23 cellular contexts compared by ENCODE assay signal in genomic region chr3:40583691-40584090, GRCh38.
"Had no signal": no experiment of that assay in that cellular context is flagged by ENCODE, and none has a peak within 500 bp of the region (broad histone marks: within the 10 kb centered on the region; RNA-seq: fewer than 3 reads in every experiment).

No MANE protein-coding gene starts in this region.

- H3K4me3 Mint-ChIP-seq: activated CD4-positive, alpha-beta memory T cell treated with anti-CD3 and anti-CD28 coated beads, Interleukin-2, amount 10 ng/mL, durations not matched to agents 7 days and 5 days; activated naive CD8-positive, alpha-beta T cell treated with anti-CD3 and anti-CD28 coated beads, Interleukin-2, amount 10 ng/mL, durations not matched to agents 7 days and 5 days; activated T-cell treated with anti-CD3 and anti-CD28 coated beads, Interleukin-2, amount 50 U/mL, for 24 hours; endodermal cell; memory B cell; naive thymus-derived CD4-positive, alpha-beta T cell; stimulated activated memory B cell treated with anti-CD40 and anti-IgM and Interleukin-4, amounts not matched to agents 10 μg/mL and 1 μg/mL and 100 μg/mL, for 72 hours had no signal

- ATAC-seq: stimulated activated memory B cell treated with anti-CD40 and anti-IgM and Interleukin-4, amounts not matched to agents 10 μg/mL and 1 μg/mL and 100 μg/mL, for 72 hours had no signal

- H3K36me3 Mint-ChIP-seq: activated naive CD8-positive, alpha-beta T cell treated with anti-CD3 and anti-CD28 coated beads, Interleukin-2, amount 10 ng/mL, durations not matched to agents 7 days and 5 days; memory B cell; naive thymus-derived CD4-positive, alpha-beta T cell; stimulated activated memory B cell treated with anti-CD40 and anti-IgM and Interleukin-4, amounts not matched to agents 10 μg/mL and 1 μg/mL and 100 μg/mL, for 72 hours had no signal

- H3K9me3 ChIP-seq: body of pancreas, ovary, psoas muscle, sigmoid colon, uterus had no signal

- H3K4me1 Mint-ChIP-seq: activated CD4-positive, alpha-beta memory T cell treated with anti-CD3 and anti-CD28 coated beads, Interleukin-2, amount 10 ng/mL, durations not matched to agents 7 days and 5 days; activated naive CD8-positive, alpha-beta T cell treated with anti-CD3 and anti-CD28 coated beads, Interleukin-2, amount 10 ng/mL, durations not matched to agents 7 days and 5 days; naive thymus-derived CD4-positive, alpha-beta T cell had no signal

- H3K4me1 ChIP-seq: body of pancreas, psoas muscle, uterus had no signal

- H3K36me3 ChIP-seq: ovary, sigmoid colon, uterus had no signal

- H3K27me3 ChIP-seq: body of pancreas, dorsolateral prefrontal cortex, ovary, sigmoid colon, uterus had no signal

- H3K9me3 Mint-ChIP-seq: activated CD4-positive, alpha-beta memory T cell treated with anti-CD3 and anti-CD28 coated beads, Interleukin-2, amount 10 ng/mL, durations not matched to agents 7 days and 5 days; activated naive CD8-positive, alpha-beta T cell treated with anti-CD3 and anti-CD28 coated beads, Interleukin-2, amount 10 ng/mL, durations not matched to agents 7 days and 5 days; activated T-cell treated with anti-CD3 and anti-CD28 coated beads, Interleukin-2, amount 50 U/mL, for 24 hours; activated T-helper 2 cell treated with anti-CD3 and anti-CD28 coated beads, Interferon-gamma antibody, Interleukin-2, Interleukin-4, amounts not matched to agents 10 μg/mL and 5 μg/mL and 100 μg/mL, durations not matched to agents 14 hours and 24 hours and 36 hours; endodermal cell; memory B cell; naive thymus-derived CD4-positive, alpha-beta T cell; stimulated activated memory B cell treated with anti-CD40 and anti-IgM and Interleukin-4, amounts not matched to agents 10 μg/mL and 1 μg/mL and 100 μg/mL, for 72 hours had no signal

- H3K27ac ChIP-seq: body of pancreas, psoas muscle had no signal

- H3K4me3 ChIP-seq: body of pancreas, ovary, psoas muscle, sigmoid colon, uterus had no signal

- DNase-seq: activated CD4-positive, alpha-beta memory T cell treated with anti-CD3 and anti-CD28 coated beads, Interleukin-2, amount 10 ng/mL, durations not matched to agents 7 days and 5 days; activated CD4-positive, alpha-beta T cell treated with anti-CD3 and anti-CD28 coated beads for 48 hours; activated CD4-positive, CD25-positive, alpha-beta regulatory T cell; activated naive CD4-positive, alpha-beta T cell treated with Interleukin-2 at 50 U/mL for 16 hours; activated naive CD8-positive, alpha-beta T cell treated with anti-CD3 and anti-CD28 coated beads, Interleukin-2, amount 10 ng/mL, durations not matched to agents 7 days and 5 days; activated T-cell treated with anti-CD3 and anti-CD28 coated beads, Interleukin-2, amount 50 U/mL, for 24 hours; dorsolateral prefrontal cortex; endodermal cell; foreskin melanocyte; islet precursor cell; left colon; naive thymus-derived CD4-positive, alpha-beta T cell; psoas muscle; sigmoid colon; stimulated activated CD4-positive, alpha-beta T cell treated with anti-CD3 and anti-CD28 coated beads, Interleukin-4, amount 100 ng/mL, for 4 hours; T-helper 1 cell; T-helper 9 cell; uterus had no signal

- H3K27ac Mint-ChIP-seq: activated CD4-positive, alpha-beta memory T cell treated with anti-CD3 and anti-CD28 coated beads, Interleukin-2, amount 10 ng/mL, durations not matched to agents 7 days and 5 days; activated naive CD8-positive, alpha-beta T cell treated with anti-CD3 and anti-CD28 coated beads, Interleukin-2, amount 10 ng/mL, durations not matched to agents 7 days and 5 days; activated T-cell treated with anti-CD3 and anti-CD28 coated beads, Interleukin-2, amount 50 U/mL, for 24 hours; activated T-helper 2 cell treated with anti-CD3 and anti-CD28 coated beads, Interferon-gamma antibody, Interleukin-2, Interleukin-4, amounts not matched to agents 10 μg/mL and 5 μg/mL and 100 μg/mL, durations not matched to agents 14 hours and 24 hours and 36 hours; endodermal cell; stimulated activated memory B cell treated with anti-CD40 and anti-IgM and Interleukin-4, amounts not matched to agents 10 μg/mL and 1 μg/mL and 100 μg/mL, for 72 hours had no signal
